In the genomic region with DNA sequence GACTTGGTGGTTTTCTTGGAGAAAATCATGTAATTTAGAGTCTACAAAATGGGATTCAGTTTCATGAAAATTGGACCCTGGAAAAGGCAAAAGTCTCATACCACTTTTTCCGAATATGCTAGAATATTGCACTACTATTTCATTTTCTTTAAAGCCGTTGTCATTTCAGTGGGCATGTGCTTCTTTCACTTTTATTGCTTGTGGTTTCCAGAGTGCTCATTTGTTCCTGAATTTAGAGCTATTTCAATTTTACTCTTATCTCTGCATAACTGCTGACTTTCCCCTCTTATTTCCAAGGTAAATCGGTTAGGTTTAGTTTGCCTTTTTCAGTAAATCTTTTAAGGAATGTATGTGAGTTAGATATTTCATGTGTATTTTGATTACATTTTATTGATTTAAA, we compare ENCODE assay signal across 14 cellular contexts. TPM values are rescaled to one million over a fixed set of nuclear protein-coding genes. Genes with fewer than 3 reads are reported as not detected.
DNase-seq lines count a peak whose midpoint lies in the region; ATAC-seq and TF ChIP-seq lines count a peak whose summit lies in the region.
"Had no signal": no experiment of that assay in that cellular context is flagged by ENCODE, and none has a peak within 500 bp of the region (broad histone marks: within the 10 kb centered on the region; RNA-seq: fewer than 3 reads in every experiment).

No MANE protein-coding gene starts in this region.

- H3K4me1 Mint-ChIP-seq in activated CD4-positive, alpha-beta T cell treated with anti-CD3 and anti-CD28 coated beads, Interleukin-2, amount 10 ng/mL, durations not matched to agents 7 days and 5 days, result peaks cover 22% of the 10 kb centered on the region
- peaks cover 17% of the 10 kb centered on the region in 2 donors for H3K4me1 Mint-ChIP-seq in immature natural killer cell
- no peaks in the 10 kb centered on the region for H3K4me1 Mint-ChIP-seq in progenitor cell of endocrine pancreas (ENCODE audit: low read depth)

- H3K4me3 Mint-ChIP-seq in activated CD4-positive, alpha-beta T cell treated with anti-CD3 and anti-CD28 coated beads, Interleukin-2, amount 10 ng/mL, durations not matched to agents 7 days and 5 days, result peak overlapping the region; percentile 37
- H3K4me3 Mint-ChIP-seq in immature natural killer cell (peak overlapping the region in 4 of 5 donors; percentile 19 to 49 (median 41)), progenitor cell of endocrine pancreas (ENCODE audit: low read depth) (no peak overlapping the region)
- H3K4me3 Mint-ChIP-seq: HFFc6 had no signal

- no peak for TF ChIP-seq CTCF in progenitor cell of endocrine pancreas (IDR thresholded peaks at IDR 0.05; ENCODE audit: unreplicated experiment)

- H3K27me3 Mint-ChIP-seq in activated CD4-positive, alpha-beta T cell treated with anti-CD3 and anti-CD28 coated beads, Interleukin-2, amount 10 ng/mL, durations not matched to agents 7 days and 5 days, result peaks cover 12% of the 10 kb centered on the region
- peaks cover 0 to 5% (median 0%) of the 10 kb centered on the region in 3 donors for H3K27me3 Mint-ChIP-seq in immature natural killer cell (ENCODE audit: low read depth in 3 of 3)
- no peaks in the 10 kb centered on the region for H3K27me3 Mint-ChIP-seq in progenitor cell of endocrine pancreas

- no peak overlapping the region for H3K27ac Mint-ChIP-seq in activated CD4-positive, alpha-beta T cell treated with anti-CD3 and anti-CD28 coated beads, Interleukin-2, amount 10 ng/mL, durations not matched to agents 7 days and 5 days
- H3K27ac Mint-ChIP-seq in immature natural killer cell, result peak overlapping the region in 1 of 6 donors; percentile 51
- H3K27ac Mint-ChIP-seq in progenitor cell of endocrine pancreas, result no peak overlapping the region
- H3K27ac Mint-ChIP-seq: HFFc6 had no signal

- DNase-seq in activated CD4-positive, alpha-beta T cell treated with anti-CD3 and anti-CD28 coated beads, Interleukin-2, amount 10 ng/mL, durations not matched to agents 7 days and 5 days, result no peak
- DNase-seq in activated CD4-positive, alpha-beta T cell treated with anti-CD3 and anti-CD28 coated beads, Interleukin-2, amount 50 U/mL, for 1 hour, result no peak
- DNase-seq in NOMO-1 treated with dmso at 0.1 percent for 144 hours (lab: John Stamatoyannopoulos, UW; ENCODE audit: unreplicated experiment) (peak; percentile 27), immature natural killer cell (no peak), GOT3 (lab: John Stamatoyannopoulos, UW) (no peak), progenitor cell of endocrine pancreas (ENCODE audit: low spot score, unreplicated experiment) (no peak)
- DNase-seq: activated CD8-positive, alpha-beta memory T cell treated with anti-CD3 and anti-CD28 coated beads, Interleukin-2, amount 50 U/mL, for 4 hours; Calu3; HFFc6; mesendoderm; NCI-H1105; stimulated activated naive CD4-positive, alpha-beta T cell treated with Interleukin-2 at 50 U/mL for 16 hours had no signal

- CTCF ChIA-PET in activated CD4-positive, alpha-beta T cell treated with anti-CD3 and anti-CD28 coated beads, Interleukin-2, amount 10 ng/mL, durations not matched to agents 7 days and 5 days (lab: Charles Lee), result interaction anchor here (0.6 to 0.8 kb wide), 2 partner anchors 99 to 932 kb away, joined by 3 read pairs; no protein-coding TSS in a partner anchor

- ATAC-seq in GM21529 (IDR thresholded peaks at IDR 0.05; ENCODE audit: unreplicated experiment), result peak; percentile 33
- ATAC-seq in HG03196 (IDR thresholded peaks at IDR 0.05; ENCODE audit: unreplicated experiment), result no peak

- no peaks in the 10 kb centered on the region for H3K9me3 Mint-ChIP-seq in activated CD4-positive, alpha-beta T cell treated with anti-CD3 and anti-CD28 coated beads, Interleukin-2, amount 10 ng/mL, durations not matched to agents 7 days and 5 days
- H3K9me3 Mint-ChIP-seq in immature natural killer cell, result no peaks in the 10 kb centered on the region
- no peaks in the 10 kb centered on the region for H3K9me3 Mint-ChIP-seq in progenitor cell of endocrine pancreas (ENCODE audit: low read depth)
- H3K9me3 Mint-ChIP-seq: HFFc6 had no signal

- POLR2A ChIA-PET in activated CD4-positive, alpha-beta T cell treated with anti-CD3 and anti-CD28 coated beads, Interleukin-2, amount 10 ng/mL, durations not matched to agents 7 days and 5 days (lab: Charles Lee), result interaction anchor here (0.6 kb wide), 1 partner anchor 967 kb away, joined by 5 read pairs; no protein-coding TSS in a partner anchor

- H3K36me3 Mint-ChIP-seq in activated CD4-positive, alpha-beta T cell treated with anti-CD3 and anti-CD28 coated beads, Interleukin-2, amount 10 ng/mL, durations not matched to agents 7 days and 5 days (ENCODE audit: low read depth), result no peaks in the 10 kb centered on the region
- H3K36me3 Mint-ChIP-seq in immature natural killer cell (no peaks in the 10 kb centered on the region), progenitor cell of endocrine pancreas (ENCODE audit: insufficient read depth) (no peaks in the 10 kb centered on the region)

RNA-seq across cellular contexts. Expression of gene HHAT, which starts 11.6 kb away (rescaled TPM):
- total RNA-seq in activated CD4-positive, alpha-beta T cell treated with anti-CD3 and anti-CD28 coated beads, Interleukin-2, amount 10 ng/mL, durations not matched to agents 7 days and 5 days, result 1 to 10 TPM; 1.3 to 1.5 TPM
- 1 to 10 TPM in 1 of 3 donors, under 1 TPM in 1, not detected in 1; 0.38 to 1.4 TPM for polyA plus RNA-seq in immature natural killer cell
- total RNA-seq in progenitor cell of endocrine pancreas, result 13.7 and 14.7 TPM in 2 replicates
